ENCODE assay signal across 1 cellular context in the genomic region with DNA sequence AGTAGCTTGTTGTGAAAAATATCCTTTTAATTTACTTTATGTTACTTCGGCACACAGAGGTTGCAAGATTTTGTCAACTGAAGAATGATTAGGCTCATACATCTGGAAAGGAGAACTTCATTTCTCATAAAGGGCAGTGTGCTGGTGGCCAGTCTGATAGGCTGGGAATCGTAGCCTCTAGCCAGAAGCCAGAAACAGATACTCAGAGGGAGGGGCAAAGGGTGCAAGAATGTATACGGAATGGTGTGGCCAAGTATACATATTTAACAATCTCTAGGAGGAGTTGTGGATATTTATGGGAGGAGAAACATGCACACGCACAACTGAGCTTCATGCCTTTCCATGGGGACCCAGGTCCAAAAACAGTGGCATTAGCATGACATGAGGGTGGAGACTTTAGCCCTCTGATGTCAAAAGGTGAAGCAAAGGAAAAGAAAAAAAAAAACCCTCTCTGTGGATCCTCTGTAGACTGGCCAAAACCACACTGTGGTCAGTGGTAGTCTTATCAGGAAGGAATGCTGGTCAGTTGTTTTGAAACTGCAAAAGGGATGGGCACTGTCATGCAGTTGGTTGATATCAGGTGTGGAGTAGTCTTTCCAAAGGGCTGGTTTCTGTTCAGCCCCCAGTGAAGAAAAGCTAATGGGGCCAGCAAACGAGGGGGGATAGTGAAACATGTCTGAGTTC.
A peak's percentile ranks its signal among the peaks of the same experiment; 100 is the strongest.
TF ChIP-seq lines count a peak whose summit lies in the region.

No MANE protein-coding gene starts in this region.

TF ChIP-seq in K562, 482 proteins besides CTCF, POLR2A, EP300 and RAD21 (continued from another document):
- TF ChIP-seq CBFB (CRISPR knock-in tag; IDR thresholded peaks at IDR 0.05) = 0 out of 2 replicates have a peak, but pooled peaks have one; percentile 41
- TF ChIP-seq, protein P1, sequence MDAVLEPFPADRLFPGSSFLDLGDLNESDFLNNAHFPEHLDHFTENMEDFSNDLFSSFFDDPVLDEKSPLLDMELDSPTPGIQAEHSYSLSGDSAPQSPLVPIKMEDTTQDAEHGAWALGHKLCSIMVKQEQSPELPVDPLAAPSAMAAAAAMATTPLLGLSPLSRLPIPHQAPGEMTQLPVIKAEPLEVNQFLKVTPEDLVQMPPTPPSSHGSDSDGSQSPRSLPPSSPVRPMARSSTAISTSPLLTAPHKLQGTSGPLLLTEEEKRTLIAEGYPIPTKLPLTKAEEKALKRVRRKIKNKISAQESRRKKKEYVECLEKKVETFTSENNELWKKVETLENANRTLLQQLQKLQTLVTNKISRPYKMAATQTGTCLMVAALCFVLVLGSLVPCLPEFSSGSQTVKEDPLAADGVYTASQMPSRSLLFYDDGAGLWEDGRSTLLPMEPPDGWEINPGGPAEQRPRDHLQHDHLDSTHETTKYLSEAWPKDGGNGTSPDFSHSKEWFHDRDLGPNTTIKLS (IDR thresholded peaks at IDR 0.05; ENCODE audit: borderline replicate concordance, low read depth) = no peak
- no peak for TF ChIP-seq ZFPM2 (CRISPR knock-in tag; IDR thresholded peaks at IDR 0.05)
- TF ChIP-seq ZNF707 (CRISPR knock-in tag; conservative IDR thresholded peaks at IDR 0.05) = no peak
- TF ChIP-seq ZNF695 (CRISPR knock-in tag; IDR thresholded peaks at IDR 0.05) = no peak
- TF ChIP-seq SFPQ (IDR thresholded peaks at IDR 0.05; ENCODE audit: low read depth, low read length) = no peak
- peak; percentile 67 for TF ChIP-seq CBFA2T3 (IDR thresholded peaks at IDR 0.05)
- no peak for TF ChIP-seq MBD2 (IDR thresholded peaks at IDR 0.05; ENCODE audit: borderline replicate concordance, low read depth)
- TF ChIP-seq STAT5A (IDR thresholded peaks at IDR 0.05; ENCODE audit: borderline replicate concordance, low read length) = peak; percentile 41; the same call in 1 of the 2 replicates
- no peak for TF ChIP-seq ZNF224 (CRISPR knock-in tag; IDR thresholded peaks at IDR 0.05)
- TF ChIP-seq, protein P2, sequence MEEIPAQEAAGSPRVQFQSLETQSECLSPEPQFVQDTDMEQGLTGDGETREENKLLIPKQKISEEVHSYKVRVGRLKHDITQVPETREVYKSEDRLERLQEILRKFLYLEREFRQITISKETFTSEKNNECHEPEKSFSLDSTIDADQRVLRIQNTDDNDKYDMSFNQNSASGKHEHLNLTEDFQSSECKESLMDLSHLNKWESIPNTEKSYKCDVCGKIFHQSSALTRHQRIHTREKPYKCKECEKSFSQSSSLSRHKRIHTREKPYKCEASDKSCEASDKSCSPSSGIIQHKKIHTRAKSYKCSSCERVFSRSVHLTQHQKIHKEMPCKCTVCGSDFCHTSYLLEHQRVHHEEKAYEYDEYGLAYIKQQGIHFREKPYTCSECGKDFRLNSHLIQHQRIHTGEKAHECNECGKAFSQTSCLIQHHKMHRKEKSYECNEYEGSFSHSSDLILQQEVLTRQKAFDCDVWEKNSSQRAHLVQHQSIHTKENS (CRISPR knock-in tag; IDR thresholded peaks at IDR 0.05) = no peak
- no peak for TF ChIP-seq TFAP4 (CRISPR knock-in tag; IDR thresholded peaks at IDR 0.05; ENCODE audit: borderline replicate concordance)
- no peak for TF ChIP-seq SLC30A9 (CRISPR knock-in tag; IDR thresholded peaks at IDR 0.05)
- TF ChIP-seq ESRRA (IDR thresholded peaks at IDR 0.05; ENCODE audit: borderline replicate concordance, low read depth) = peak; percentile 77; the same call in 1 of the 2 replicates
- no peak for TF ChIP-seq RBFOX2 (IDR thresholded peaks at IDR 0.05; ENCODE audit: low read depth, low read length)
- TF ChIP-seq ESRRB (CRISPR knock-in tag; IDR thresholded peaks at IDR 0.05; ENCODE audit: borderline replicate concordance) = no peak
- TF ChIP-seq ZNF12 (CRISPR knock-in tag; IDR thresholded peaks at IDR 0.05) = no peak
- TF ChIP-seq TCFL5 (CRISPR knock-in tag; conservative IDR thresholded peaks at IDR 0.05) = no peak
- TF ChIP-seq ZC3H11A (IDR thresholded peaks at IDR 0.05; ENCODE audit: low read depth, low read length) = no peak
- TF ChIP-seq ZBTB17 (CRISPR knock-in tag; IDR thresholded peaks at IDR 0.05) = no peak
- no peak for TF ChIP-seq FOXA3 (CRISPR knock-in tag; conservative IDR thresholded peaks at IDR 0.05 in 1 of 2, IDR thresholded peaks at IDR 0.05 in 1 of 2)
- TF ChIP-seq ZNF76 (CRISPR knock-in tag; IDR thresholded peaks at IDR 0.05; ENCODE audit: borderline replicate concordance) = no peak
- TF ChIP-seq BCL6 (CRISPR knock-in tag; IDR thresholded peaks at IDR 0.05) = no peak
- no peak for TF ChIP-seq GATAD2A (IDR thresholded peaks at IDR 0.05)
- TF ChIP-seq SMAD4 (CRISPR knock-in tag; conservative IDR thresholded peaks at IDR 0.05) = no peak
- TF ChIP-seq ADNP (tag; IDR thresholded peaks at IDR 0.05) = no peak
- no peak for TF ChIP-seq ZNF644 (tag; IDR thresholded peaks at IDR 0.05; ENCODE audit: low read depth)
- no peak for TF ChIP-seq ID3 (CRISPR knock-in tag; IDR thresholded peaks at IDR 0.05)
- peak; percentile 47; the same call in 1 of the 2 replicates for TF ChIP-seq ID3 (tag; IDR thresholded peaks at IDR 0.05)
- TF ChIP-seq ZC3H8 (IDR thresholded peaks at IDR 0.05) = no peak
- no peak for TF ChIP-seq ELF1 (tag; IDR thresholded peaks at IDR 0.05)
- peak in 1 of 2 experiments; percentile 92; a peak in 2 of 4 replicates for TF ChIP-seq MLLT1 (IDR thresholded peaks at IDR 0.05)
- TF ChIP-seq U2AF1 (optimal IDR thresholded peaks at IDR 0.05; ENCODE audit: low read depth, low read length) = no peak
- TF ChIP-seq NR3C1 (CRISPR knock-in tag; IDR thresholded peaks at IDR 0.05) = no peak
- no peak for TF ChIP-seq RBBP5 (IDR thresholded peaks at IDR 0.05; ENCODE audit: borderline replicate concordance, insufficient read depth, low read length, poor library complexity, severe bottlenecking)
- TF ChIP-seq RBM14 (IDR thresholded peaks at IDR 0.05; ENCODE audit: borderline replicate concordance, insufficient read depth, low read depth, low read length) = no peak
- no peak for TF ChIP-seq ILK (tag; IDR thresholded peaks at IDR 0.05; ENCODE audit: borderline replicate concordance, low read depth)
- TF ChIP-seq TCF7 (IDR thresholded peaks at IDR 0.05; ENCODE audit: borderline replicate concordance) = no peak
- TF ChIP-seq ZNF124 (CRISPR knock-in tag; IDR thresholded peaks at IDR 0.05) = no peak
- 0 out of 2 replicates have a peak, but pooled peaks have one; percentile 9 for TF ChIP-seq FOSL1 (tag; conservative IDR thresholded peaks at IDR 0.05)
- TF ChIP-seq DNMT1 (IDR thresholded peaks at IDR 0.05) = no peak
- no peak for TF ChIP-seq MAZ (CRISPR knock-in tag; conservative IDR thresholded peaks at IDR 0.05 in 1 of 2, IDR thresholded peaks at IDR 0.05 in 1 of 2)
- TF ChIP-seq TCF15 (CRISPR knock-in tag; IDR thresholded peaks at IDR 0.05) = no peak
- no peak for TF ChIP-seq MEIS2 (IDR thresholded peaks at IDR 0.05; ENCODE audit: partially characterized antibody)
- no peak for TF ChIP-seq JUNB (CRISPR knock-in tag; conservative IDR thresholded peaks at IDR 0.05)
- TF ChIP-seq FOXP1 (CRISPR knock-in tag; IDR thresholded peaks at IDR 0.05) = no peak
- TF ChIP-seq SOX6 (IDR thresholded peaks at IDR 0.05) = peak; percentile 36; the same call in 1 of the 2 replicates
- no peak for TF ChIP-seq POLR2AphosphoS5 (IDR thresholded peaks at IDR 0.05; ENCODE audit: control insufficient read depth, insufficient read depth, low read depth, low read length)
- TF ChIP-seq NCOA6 (IDR thresholded peaks at IDR 0.05) = no peak
- no peak for TF ChIP-seq KLF10 (CRISPR knock-in tag; IDR thresholded peaks at IDR 0.05)
- no peak for TF ChIP-seq BMI1 (IDR thresholded peaks at IDR 0.05; ENCODE audit: low read length)
- TF ChIP-seq ZNF766 (CRISPR knock-in tag; conservative IDR thresholded peaks at IDR 0.05) = 0 out of 2 replicates have a peak, but pooled peaks have one; percentile 29
- TF ChIP-seq ZBTB12 (CRISPR knock-in tag; IDR thresholded peaks at IDR 0.05) = no peak
- TF ChIP-seq, protein P3, sequence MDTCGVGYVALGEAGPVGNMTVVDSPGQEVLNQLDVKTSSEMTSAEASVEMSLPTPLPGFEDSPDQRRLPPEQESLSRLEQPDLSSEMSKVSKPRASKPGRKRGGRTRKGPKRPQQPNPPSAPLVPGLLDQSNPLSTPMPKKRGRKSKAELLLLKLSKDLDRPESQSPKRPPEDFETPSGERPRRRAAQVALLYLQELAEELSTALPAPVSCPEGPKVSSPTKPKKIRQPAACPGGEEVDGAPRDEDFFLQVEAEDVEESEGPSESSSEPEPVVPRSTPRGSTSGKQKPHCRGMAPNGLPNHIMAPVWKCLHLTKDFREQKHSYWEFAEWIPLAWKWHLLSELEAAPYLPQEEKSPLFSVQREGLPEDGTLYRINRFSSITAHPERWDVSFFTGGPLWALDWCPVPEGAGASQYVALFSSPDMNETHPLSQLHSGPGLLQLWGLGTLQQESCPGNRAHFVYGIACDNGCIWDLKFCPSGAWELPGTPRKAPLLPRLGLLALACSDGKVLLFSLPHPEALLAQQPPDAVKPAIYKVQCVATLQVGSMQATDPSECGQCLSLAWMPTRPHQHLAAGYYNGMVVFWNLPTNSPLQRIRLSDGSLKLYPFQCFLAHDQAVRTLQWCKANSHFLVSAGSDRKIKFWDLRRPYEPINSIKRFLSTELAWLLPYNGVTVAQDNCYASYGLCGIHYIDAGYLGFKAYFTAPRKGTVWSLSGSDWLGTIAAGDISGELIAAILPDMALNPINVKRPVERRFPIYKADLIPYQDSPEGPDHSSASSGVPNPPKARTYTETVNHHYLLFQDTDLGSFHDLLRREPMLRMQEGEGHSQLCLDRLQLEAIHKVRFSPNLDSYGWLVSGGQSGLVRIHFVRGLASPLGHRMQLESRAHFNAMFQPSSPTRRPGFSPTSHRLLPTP (IDR thresholded peaks at IDR 0.05; ENCODE audit: borderline replicate concordance, extremely low read depth, insufficient read length) = no peak
- TF ChIP-seq POLR2H (tag; IDR thresholded peaks at IDR 0.05; ENCODE audit: low read depth) = no peak
- TF ChIP-seq HNRNPLL (IDR thresholded peaks at IDR 0.05; ENCODE audit: low read depth, low read length, poor library complexity, severe bottlenecking) = no peak
- no peak for TF ChIP-seq NONO (IDR thresholded peaks at IDR 0.05; ENCODE audit: low read depth in 2 of 2, low read length in 1 of 2)
- TF ChIP-seq, protein P4, sequence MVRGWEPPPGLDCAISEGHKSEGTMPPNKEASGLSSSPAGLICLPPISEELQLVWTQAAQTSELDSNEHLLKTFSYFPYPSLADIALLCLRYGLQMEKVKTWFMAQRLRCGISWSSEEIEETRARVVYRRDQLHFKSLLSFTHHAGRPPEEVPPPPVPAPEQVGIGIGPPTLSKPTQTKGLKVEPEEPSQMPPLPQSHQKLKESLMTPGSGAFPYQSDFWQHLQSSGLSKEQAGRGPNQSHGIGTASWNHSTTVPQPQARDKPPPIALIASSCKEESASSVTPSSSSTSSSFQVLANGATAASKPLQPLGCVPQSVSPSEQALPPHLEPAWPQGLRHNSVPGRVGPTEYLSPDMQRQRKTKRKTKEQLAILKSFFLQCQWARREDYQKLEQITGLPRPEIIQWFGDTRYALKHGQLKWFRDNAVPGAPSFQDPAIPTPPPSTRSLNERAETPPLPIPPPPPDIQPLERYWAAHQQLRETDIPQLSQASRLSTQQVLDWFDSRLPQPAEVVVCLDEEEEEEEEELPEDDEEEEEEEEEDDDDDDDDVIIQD (CRISPR knock-in tag; IDR thresholded peaks at IDR 0.05) = no peak
TF ChIP-seq in K562: peak in this region for 20.
